13 cellular contexts compared by ENCODE assay signal in genomic region chr4:110163327-110164070, GRCh38. TPM values are rescaled to one million over a fixed set of nuclear protein-coding genes. Genes with fewer than 3 reads are reported as not detected.
DNase-seq lines count a peak whose midpoint lies in the region; ATAC-seq and TF ChIP-seq lines count a peak whose summit lies in the region.
"Had no signal": no experiment of that assay in that cellular context is flagged by ENCODE, and none has a peak within 500 bp of the region (broad histone marks: within the 10 kb centered on the region; RNA-seq: fewer than 3 reads in every experiment).

No MANE protein-coding gene starts in this region.

- no peaks in the 10 kb centered on the region for H3K4me1 ChIP-seq in ovary (ENCODE audit: insufficient read depth)
- H3K4me1 ChIP-seq: left ventricle myocardium inferior, thyroid gland had no signal

- POLR2A ChIA-PET in activated CD8-positive, alpha-beta T cell treated with anti-CD3 and anti-CD28 coated beads, Interleukin-2, amount 10 ng/mL, durations not matched to agents 7 days and 5 days (lab: Charles Lee) = interaction anchor here (0.6 to 2.8 kb wide), 3 partner anchors 33 to 1935 kb away, joined by 4 to 31 read pairs (median 4); partner anchors contain the start of gene ELOVL6

- intact Hi-C loops in ovary (cut with DNase I) = no loop called here

- H3K36me3 Mint-ChIP-seq in stimulated activated naive CD8-positive, alpha-beta T cell treated with anti-CD3 and anti-CD28 coated beads, Interleukin-15, Interleukin-2, amounts not matched to agents 100 ng/mL and 50 ng/mL, for 24 hours (ENCODE audit: low read depth) = peaks cover 9% of the 10 kb centered on the region
- peaks cover 37% of the 10 kb centered on the region for H3K36me3 Mint-ChIP-seq in activated CD8-positive, alpha-beta T cell treated with anti-CD3 and anti-CD28 coated beads, Interleukin-2, amount 10 ng/mL, durations not matched to agents 7 days and 5 days (ENCODE audit: low read depth)

- ATAC-seq in stimulated activated naive CD8-positive, alpha-beta T cell treated with anti-CD3 and anti-CD28 coated beads, Interleukin-15, amount 100 ng/mL, for 72 hours = no peak
- no peak for ATAC-seq in activated CD8-positive, alpha-beta T cell treated with anti-CD3 and anti-CD28 coated beads, Interleukin-2, amount 10 ng/mL, durations not matched to agents 7 days and 5 days
- ATAC-seq in GM21423 (IDR thresholded peaks at IDR 0.05; ENCODE audit: unreplicated experiment) = no peak

- no peaks in the 10 kb centered on the region for H3K27me3 ChIP-seq in ovary
- H3K27me3 ChIP-seq: Peyer's patch, thyroid gland had no signal

- no peak overlapping the region for H3K4me3 ChIP-seq in ovary
- H3K4me3 ChIP-seq: left ventricle myocardium inferior, Peyer's patch, thyroid gland had no signal

- no peak for TF ChIP-seq CTCF in ovary (IDR thresholded peaks at IDR 0.05)

- 66 to 71% (median 70%) methylated on average over 4 of the region's 4 CpGs for WGBS in ovary, 3 donors

- peak overlapping the region; percentile 17 for H3K4me3 Mint-ChIP-seq in stimulated activated naive CD8-positive, alpha-beta T cell treated with anti-CD3 and anti-CD28 coated beads, Interleukin-15, Interleukin-2, amounts not matched to agents 100 ng/mL and 50 ng/mL, for 24 hours
- no peak overlapping the region for H3K4me3 Mint-ChIP-seq in stimulated activated naive CD8-positive, alpha-beta T cell treated with anti-CD3 and anti-CD28 coated beads, Interleukin-15, amount 100 ng/mL, for 72 hours
- no peak overlapping the region for H3K4me3 Mint-ChIP-seq in activated CD8-positive, alpha-beta T cell treated with anti-CD3 and anti-CD28 coated beads, Interleukin-2, amount 10 ng/mL, durations not matched to agents 7 days and 5 days

- DNase-seq in stimulated activated naive CD8-positive, alpha-beta T cell treated with anti-CD3 and anti-CD28 coated beads, Interleukin-15, amount 100 ng/mL, for 72 hours = no peak
- DNase-seq in activated CD8-positive, alpha-beta T cell treated with anti-CD3 and anti-CD28 coated beads, Interleukin-2, amount 10 ng/mL, durations not matched to agents 7 days and 5 days = no peak
- DNase-seq in hepatic stellate cell (ENCODE audit: low spot score) (peak; percentile 38), SHP77 (lab: John Stamatoyannopoulos, UW) (no peak), CD1c-positive myeloid dendritic cell (ENCODE audit: extremely low spot score) (no peak), ovary (no peak)
- DNase-seq: COR-L47; effector CD4-positive, alpha-beta T cell; left ventricle myocardium inferior; Peyer's patch; thyroid gland had no signal

- peaks cover 3% of the 10 kb centered on the region for H3K9me3 Mint-ChIP-seq in stimulated activated naive CD8-positive, alpha-beta T cell treated with anti-CD3 and anti-CD28 coated beads, Interleukin-15, Interleukin-2, amounts not matched to agents 100 ng/mL and 50 ng/mL, for 24 hours
- no peaks in the 10 kb centered on the region for H3K9me3 Mint-ChIP-seq in stimulated activated naive CD8-positive, alpha-beta T cell treated with anti-CD3 and anti-CD28 coated beads, Interleukin-15, amount 100 ng/mL, for 72 hours
- H3K9me3 Mint-ChIP-seq in activated CD8-positive, alpha-beta T cell treated with anti-CD3 and anti-CD28 coated beads, Interleukin-2, amount 10 ng/mL, durations not matched to agents 7 days and 5 days (ENCODE audit: insufficient read depth) = no peaks in the 10 kb centered on the region

- H3K27ac Mint-ChIP-seq in stimulated activated naive CD8-positive, alpha-beta T cell treated with anti-CD3 and anti-CD28 coated beads, Interleukin-15, Interleukin-2, amounts not matched to agents 100 ng/mL and 50 ng/mL, for 24 hours = peak overlapping the region; percentile 98
- no peak overlapping the region for H3K27ac Mint-ChIP-seq in stimulated activated naive CD8-positive, alpha-beta T cell treated with anti-CD3 and anti-CD28 coated beads, Interleukin-15, amount 100 ng/mL, for 72 hours
- peak overlapping the region; percentile 67 for H3K27ac Mint-ChIP-seq in activated CD8-positive, alpha-beta T cell treated with anti-CD3 and anti-CD28 coated beads, Interleukin-2, amount 10 ng/mL, durations not matched to agents 7 days and 5 days

- no peak for TF ChIP-seq EP300 in ovary (IDR thresholded peaks at IDR 0.05)

- H3K27ac ChIP-seq in ovary = no peak overlapping the region
- H3K27ac ChIP-seq: left ventricle myocardium inferior, thyroid gland had no signal

- no peak for TF ChIP-seq POLR2A in ovary (IDR thresholded peaks at IDR 0.05)

- CTCF ChIA-PET in activated CD8-positive, alpha-beta T cell treated with anti-CD3 and anti-CD28 coated beads, Interleukin-2, amount 10 ng/mL, durations not matched to agents 7 days and 5 days (lab: Charles Lee) = interaction anchor here (2.0 kb wide), 1 partner anchor 33 kb away, joined by 4 read pairs; no protein-coding TSS in a partner anchor

- no peaks in the 10 kb centered on the region for H3K36me3 ChIP-seq in ovary
- H3K36me3 ChIP-seq: left ventricle myocardium inferior, Peyer's patch, thyroid gland had no signal

- H3K4me1 Mint-ChIP-seq in stimulated activated naive CD8-positive, alpha-beta T cell treated with anti-CD3 and anti-CD28 coated beads, Interleukin-15, Interleukin-2, amounts not matched to agents 100 ng/mL and 50 ng/mL, for 24 hours (ENCODE audit: low read depth) = peaks cover 39% of the 10 kb centered on the region
- peaks cover 38% of the 10 kb centered on the region for H3K4me1 Mint-ChIP-seq in stimulated activated naive CD8-positive, alpha-beta T cell treated with anti-CD3 and anti-CD28 coated beads, Interleukin-15, amount 100 ng/mL, for 72 hours
- peaks cover 30% of the 10 kb centered on the region for H3K4me1 Mint-ChIP-seq in activated CD8-positive, alpha-beta T cell treated with anti-CD3 and anti-CD28 coated beads, Interleukin-2, amount 10 ng/mL, durations not matched to agents 7 days and 5 days (ENCODE audit: low read depth)

- no peaks in the 10 kb centered on the region for H3K27me3 Mint-ChIP-seq in stimulated activated naive CD8-positive, alpha-beta T cell treated with anti-CD3 and anti-CD28 coated beads, Interleukin-15, Interleukin-2, amounts not matched to agents 100 ng/mL and 50 ng/mL, for 24 hours
- H3K27me3 Mint-ChIP-seq in stimulated activated naive CD8-positive, alpha-beta T cell treated with anti-CD3 and anti-CD28 coated beads, Interleukin-15, amount 100 ng/mL, for 72 hours = no peaks in the 10 kb centered on the region
- no peaks in the 10 kb centered on the region for H3K27me3 Mint-ChIP-seq in activated CD8-positive, alpha-beta T cell treated with anti-CD3 and anti-CD28 coated beads, Interleukin-2, amount 10 ng/mL, durations not matched to agents 7 days and 5 days (ENCODE audit: low read depth)

- H3K9me3 ChIP-seq in ovary = no peaks in the 10 kb centered on the region
- H3K9me3 ChIP-seq: left ventricle myocardium inferior, Peyer's patch, thyroid gland had no signal

RNA-seq across cellular contexts. Expression of gene ELOVL6, which starts 34.9 kb away (rescaled TPM):
- total RNA-seq in activated CD8-positive, alpha-beta T cell treated with anti-CD3 and anti-CD28 coated beads, Interleukin-2, amount 10 ng/mL, durations not matched to agents 7 days and 5 days = 10 to 100 TPM; 17.4 to 18.7 TPM
- total RNA-seq in ovary = 10 to 100 TPM in 1 of 7 donors, 1 to 10 TPM in 5, under 1 TPM in 1; 0.36 to 10.4 (median 3.6) TPM
- polyA plus RNA-seq in ovary = 1 to 10 TPM; 1.2 to 7.0 TPM

Comparison
In these comparisons a context has a peak if more than half of its experiments do, and no peak if none do; other contexts are left out.
1. H3K27ac Mint-ChIP-seq: peak in stimulated activated naive CD8-positive, alpha-beta T cell treated with anti-CD3 and anti-CD28 coated beads, Interleukin-15, Interleukin-2, amounts not matched to agents 100 ng/mL and 50 ng/mL, for 24 hours (single experiment) and activated CD8-positive, alpha-beta T cell treated with anti-CD3 and anti-CD28 coated beads, Interleukin-2, amount 10 ng/mL, durations not matched to agents 7 days and 5 days (single experiment); none in stimulated activated naive CD8-positive, alpha-beta T cell treated with anti-CD3 and anti-CD28 coated beads, Interleukin-15, amount 100 ng/mL, for 72 hours (0 of 2).